In genomic region chr22:41915035-41915782, GRCh38 we compare ENCODE assay signal across 8 cellular contexts. TPM values are rescaled to one million over a fixed set of nuclear protein-coding genes. Genes with fewer than 3 reads are reported as not detected.
A peak's percentile ranks its signal among the peaks of the same experiment; 100 is the strongest.
DNase-seq lines count a peak whose midpoint lies in the region.

TSS of gene SHISA8 (minus strand) at chr22:41915074. CDS start at chr22:41914667, 407 bp downstream.

- in situ Hi-C loops in T47D (cut with HindIII; ENCODE audit: low pct_unique_long_range_greater_than_20kb, low sequenced_read_pairs): no loop called here

- no peak within 1 kb of the TSS for H2BK120ac ChIP-seq in mesenchymal stem cell (ENCODE audit: low read depth, low read length)

- H3K79me1 ChIP-seq in mesenchymal stem cell (replicated peaks; ENCODE audit: low read length, poor library complexity, severe bottlenecking): no peaks in the 10 kb centered on the region

- H2BK15ac ChIP-seq in mesenchymal stem cell (ENCODE audit: low read depth, poor library complexity, severe bottlenecking): no peak within 1 kb of the TSS

- no peak within 1 kb of the TSS for H3K4me3 ChIP-seq in mesenchymal stem cell (ENCODE audit: insufficient read depth in 1 of 2, low read depth in 1 of 2, low read length in 2 of 2)

- H2AK5ac ChIP-seq in mesenchymal stem cell (ENCODE audit: low read length, severe bottlenecking): no peak within 1 kb of the TSS

- no peak within 1 kb of the TSS for H2AFZ ChIP-seq in mesenchymal stem cell (ENCODE audit: low read depth, low read length)

- peaks cover 57 to 84% of the 10 kb centered on the region in 2 experiments for H3K27me3 ChIP-seq in mesenchymal stem cell (ENCODE audit: control insufficient read depth in 1 of 2, insufficient read depth in 1 of 2, low read length in 2 of 2)

- no peaks in the 10 kb centered on the region for H3K36me3 ChIP-seq in mesenchymal stem cell (ENCODE audit: control insufficient read depth in 1 of 2, insufficient read depth in 2 of 2, low read depth in 1 of 2, low read length in 2 of 2)

- H3K18ac ChIP-seq in mesenchymal stem cell (ENCODE audit: low read depth in 1 of 2, low read length in 2 of 2): no peak within 1 kb of the TSS

- peak within 1 kb of the TSS; percentile 32 for H4K91ac ChIP-seq in mesenchymal stem cell (ENCODE audit: low read length)

- H3K14ac ChIP-seq in mesenchymal stem cell (ENCODE audit: low read length in 2 of 2): no peak within 1 kb of the TSS

- H3K27ac ChIP-seq in mesenchymal stem cell (ENCODE audit: low read length, poor library complexity, severe bottlenecking): no peak within 1 kb of the TSS

- DNase-seq in NCI-H2029 (lab: John Stamatoyannopoulos, UW) (peak; percentile 18), NCI-H2029 treated with DMSO at 0.1 percent for 48 hours (lab: John Stamatoyannopoulos, UW) (no peak), T-helper 9 cell (peak; percentile 59), T47D (ENCODE audit: low read depth in 1 of 2, low spot score in 1 of 2) (peak; percentile 75 to 89), mesenchymal stem cell (peak; percentile 54), globus pallidus (ENCODE audit: low spot score) (no peak), SIG-M5 treated with dmso at 0.1 percent for 504 hours (lab: John Stamatoyannopoulos, UW; ENCODE audit: unreplicated experiment) (no peak)
- DNase-seq in stimulated activated naive CD4-positive, alpha-beta T cell (lab: John Stamatoyannopoulos, UW): peak; percentile 30 to 64 (median 53)

- peak within 1 kb of the TSS in 1 of 2 experiments; percentile 36 for H3K23ac ChIP-seq in mesenchymal stem cell (ENCODE audit: low read length in 2 of 2)

- no peak within 1 kb of the TSS for H3K4ac ChIP-seq in mesenchymal stem cell (ENCODE audit: low read depth in 1 of 2, low read length in 2 of 2)

- 3% methylated on average over 42 of the region's 62 CpGs for WGBS in mesenchymal stem cell

- H3K9ac ChIP-seq in mesenchymal stem cell (ENCODE audit: low read length): no peak within 1 kb of the TSS

- H2BK12ac ChIP-seq in mesenchymal stem cell (ENCODE audit: low read length in 2 of 2): no peak within 1 kb of the TSS

- H3K4me2 ChIP-seq in mesenchymal stem cell (ENCODE audit: low read length, poor library complexity, severe bottlenecking): peak within 1 kb of the TSS; percentile 68

- no peaks in the 10 kb centered on the region for H3K9me3 ChIP-seq in mesenchymal stem cell (ENCODE audit: control insufficient read depth, low read length)

- no peak within 1 kb of the TSS for H2BK5ac ChIP-seq in mesenchymal stem cell (ENCODE audit: low read depth, low read length, poor library complexity, severe bottlenecking)

- no peak within 1 kb of the TSS for H4K8ac ChIP-seq in mesenchymal stem cell (ENCODE audit: low read length)

- peaks cover 52% of the 10 kb centered on the region for H3K4me1 ChIP-seq in mesenchymal stem cell (ENCODE audit: control insufficient read depth, insufficient read depth, low read depth, low read length)

RNA-seq across cellular contexts. Expression of gene SHISA8, which starts in this region (rescaled TPM):
- polyA plus RNA-seq in mesenchymal stem cell (2013, experiment 1 of 2): not detected
- not detected for polyA plus RNA-seq in mesenchymal stem cell (2013, experiment 2 of 2)

Comparison
In these comparisons a context has a peak if more than half of its experiments do, and no peak if none do; other contexts are left out.
1. DNase-seq: peak in NCI-H2029 (single experiment), T-helper 9 cell (single experiment), T47D (2 of 2), mesenchymal stem cell (single experiment) and stimulated activated naive CD4-positive, alpha-beta T cell (6 of 6); none in NCI-H2029 treated with DMSO at 0.1 percent for 48 hours (single experiment), globus pallidus (single experiment) and SIG-M5 treated with dmso at 0.1 percent for 504 hours (single experiment).